ENCODE assay signal across 10 cellular contexts in the genomic region with DNA sequence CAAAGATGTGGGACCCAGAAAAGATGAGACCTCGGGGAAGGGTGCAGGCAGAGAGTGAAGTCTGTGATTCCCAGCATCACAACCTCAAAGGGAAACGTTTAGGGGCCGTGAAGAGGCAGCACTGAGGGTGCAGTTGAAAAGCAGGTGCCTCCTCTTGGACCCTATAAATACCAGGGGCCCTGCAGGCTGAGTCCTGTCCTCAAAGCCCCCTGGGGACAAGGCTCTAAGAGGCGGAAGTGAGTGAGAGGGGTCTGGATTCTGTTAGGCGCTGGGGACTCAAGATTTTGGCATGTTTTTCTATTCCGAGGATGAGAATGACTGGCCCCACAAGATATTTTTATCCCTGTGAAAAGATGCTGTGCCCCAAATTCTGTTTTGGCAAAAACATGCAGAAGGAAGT.
A peak's percentile ranks its signal among the peaks of the same experiment; 100 is the strongest.
DNase-seq lines count a peak whose midpoint lies in the region; ATAC-seq and TF ChIP-seq lines count a peak whose summit lies in the region.
"Had no signal": no experiment of that assay in that cellular context is flagged by ENCODE, and none has a peak within 500 bp of the region (broad histone marks: within the 10 kb centered on the region; RNA-seq: fewer than 3 reads in every experiment).

No MANE protein-coding gene starts in this region.

- DNase-seq in CD4-positive, CD25-positive, alpha-beta regulatory T cell, result no peak
- DNase-seq in H9 (no peak), nephron progenitor cell (no peak), MV-4-11 (lab: John Stamatoyannopoulos, UW) (no peak), hepatocyte (ENCODE audit: low spot score) (no peak)
- no peak for DNase-seq in activated naive CD8-positive, alpha-beta T cell treated with anti-CD3 and anti-CD28 coated beads for 36 hours
- no peak for DNase-seq in natural killer cell treated with Interleukin-12 subunit alpha and Interleukin-12 subunit beta and Interleukin-15 and Interleukin-18, amount 100 ng/mL, for 72 hours (ENCODE audit: low spot score)
- DNase-seq in stimulated activated naive CD4-positive, alpha-beta T cell treated with Interleukin-2 at 50 U/mL for 16 hours (lab: John Stamatoyannopoulos, UW), result no peak
- DNase-seq: heart right ventricle, pancreas had no signal

- H3K4me1 ChIP-seq in CD4-positive, CD25-positive, alpha-beta regulatory T cell (ENCODE audit: control insufficient read depth, insufficient read depth, low read length, poor library complexity, severe bottlenecking), result peaks cover 32% of the 10 kb centered on the region
- H3K4me1 ChIP-seq in H9 (ENCODE audit: insufficient read depth, low read length) (peaks cover 21% of the 10 kb centered on the region; the same call in 1 of the 2 replicates), hepatocyte (ENCODE audit: insufficient read depth) (peaks cover 9% of the 10 kb centered on the region)
- H3K4me1 ChIP-seq: pancreas had no signal

- no peak overlapping the region for H3K18ac ChIP-seq in H9 (ENCODE audit: insufficient read length, low read depth, low read length)

- ATAC-seq in CD4-positive, CD25-positive, alpha-beta regulatory T cell (ENCODE audit: low read depth in 2 of 2), result no peak
- no peak for ATAC-seq in natural killer cell treated with Interleukin-12 subunit alpha and Interleukin-12 subunit beta and Interleukin-15 and Interleukin-18, amount 100 ng/mL, for 72 hours
- ATAC-seq: heart right ventricle, pancreas had no signal

- H2BK20ac ChIP-seq in H9 (ENCODE audit: low read depth, low read length, poor library complexity, severe bottlenecking), result no peak overlapping the region

- no peaks in the 10 kb centered on the region for H3K9me2 ChIP-seq in hepatocyte (replicated peaks; ENCODE audit: insufficient read depth)

- no peak overlapping the region for H3K23ac ChIP-seq in H9 (ENCODE audit: insufficient read length, low read depth, low read length)

- WGBS in H9 (ENCODE audit: extremely low coverage, insufficient read length, low lambda C conversion rate), result no CpG with 5 or more reads among the region's 6 CpGs
- 76% methylated on average over 6 of the region's 6 CpGs for WGBS in hepatocyte (ENCODE audit: low lambda C conversion rate, missing lambda C conversion rate)

- no peaks in the 10 kb centered on the region for H4K20me1 ChIP-seq in H9 (ENCODE audit: control insufficient read depth, insufficient read depth, insufficient read length)
- H4K20me1 ChIP-seq in hepatocyte (ENCODE audit: insufficient read depth, poor library complexity, severe bottlenecking), result no peaks in the 10 kb centered on the region

- no peaks in the 10 kb centered on the region for H3K79me1 ChIP-seq in H9 (ENCODE audit: insufficient read depth, low read depth, low read length, poor library complexity, severe bottlenecking)

- H2AK5ac ChIP-seq in H9 (ENCODE audit: insufficient read length, low read length), result no peak overlapping the region

- H3K79me2 ChIP-seq in H9 (ENCODE audit: insufficient read depth, low read length) (no peaks in the 10 kb centered on the region), hepatocyte (no peaks in the 10 kb centered on the region)

- peak overlapping the region; percentile 84 to 89 (median 89) for H3K27ac Mint-ChIP-seq in CD4-positive, CD25-positive, alpha-beta regulatory T cell
- peak overlapping the region; percentile 99 for H3K27ac Mint-ChIP-seq in H9
- peak overlapping the region; percentile 57 for H3K27ac Mint-ChIP-seq in activated naive CD8-positive, alpha-beta T cell treated with anti-CD3 and anti-CD28 coated beads for 36 hours
- peak overlapping the region; percentile 96 for H3K27ac Mint-ChIP-seq in nephron progenitor cell
- H3K27ac Mint-ChIP-seq in natural killer cell treated with Interleukin-12 subunit alpha and Interleukin-12 subunit beta and Interleukin-15 and Interleukin-18, amount 100 ng/mL, for 72 hours, result peak overlapping the region in 1 of 2 donors; percentile 30

- no peak overlapping the region for H2BK15ac ChIP-seq in H9 (ENCODE audit: low read depth, low read length)

- H4K91ac ChIP-seq in H9 (ENCODE audit: insufficient read length, low read depth, low read length), result no peak overlapping the region

- H3K27me3 ChIP-seq in CD4-positive, CD25-positive, alpha-beta regulatory T cell (ENCODE audit: control insufficient read depth, insufficient read depth, low read length), result no peaks in the 10 kb centered on the region
- no peaks in the 10 kb centered on the region for H3K27me3 ChIP-seq in H9 (ENCODE audit: insufficient read depth, low read length)
- no peaks in the 10 kb centered on the region for H3K27me3 ChIP-seq in hepatocyte
- H3K27me3 ChIP-seq: heart right ventricle, pancreas had no signal

- H3K36me3 Mint-ChIP-seq in CD4-positive, CD25-positive, alpha-beta regulatory T cell, result peaks cover 66% of the 10 kb centered on the region
- H3K36me3 Mint-ChIP-seq in H9 (ENCODE audit: insufficient read depth in 1 of 3, low read depth in 3 of 3), result peaks cover 14 to 43% (median 24%) of the 10 kb centered on the region in 3 experiments
- peaks cover 33% of the 10 kb centered on the region for H3K36me3 Mint-ChIP-seq in activated naive CD8-positive, alpha-beta T cell treated with anti-CD3 and anti-CD28 coated beads for 36 hours
- peaks cover 57% of the 10 kb centered on the region for H3K36me3 Mint-ChIP-seq in nephron progenitor cell (ENCODE audit: low read depth)
- peaks cover 5% of the 10 kb centered on the region for H3K36me3 Mint-ChIP-seq in natural killer cell treated with Interleukin-12 subunit alpha and Interleukin-12 subunit beta and Interleukin-15 and Interleukin-18, amount 100 ng/mL, for 72 hours

- H2AFZ ChIP-seq in H9 (ENCODE audit: low read length), result no peak overlapping the region
- no peak overlapping the region for H2AFZ ChIP-seq in hepatocyte

- H3K56ac ChIP-seq in H9 (ENCODE audit: insufficient read length, low read depth, low read length), result no peak overlapping the region

- no peak overlapping the region for H2BK5ac ChIP-seq in H9 (ENCODE audit: insufficient read length, low read length)

- no peak overlapping the region for H3K4me3 ChIP-seq in CD4-positive, CD25-positive, alpha-beta regulatory T cell (ENCODE audit: low read depth, low read length)
- no peak overlapping the region for H3K4me3 ChIP-seq in hepatocyte
- H3K4me3 ChIP-seq: heart right ventricle, pancreas had no signal

- TF ChIP-seq CTCF in H9 (conservative IDR thresholded peaks at IDR 0.05) (no peak), nephron progenitor cell (IDR thresholded peaks at IDR 0.05) (no peak), hepatocyte (IDR thresholded peaks at IDR 0.05; ENCODE audit: poor library complexity) (no peak)

- H3K36me3 ChIP-seq in CD4-positive, CD25-positive, alpha-beta regulatory T cell (ENCODE audit: control insufficient read depth, insufficient read depth, low read length), result peaks cover 45% of the 10 kb centered on the region
- H3K36me3 ChIP-seq in hepatocyte (replicated peaks; ENCODE audit: insufficient read depth, low read depth), result no peaks in the 10 kb centered on the region
- H3K36me3 ChIP-seq: pancreas had no signal

- peaks cover 13 to 63% (median 36%) of the 10 kb centered on the region in 4 donors for H3K4me1 Mint-ChIP-seq in CD4-positive, CD25-positive, alpha-beta regulatory T cell
- peaks cover 59 to 64% of the 10 kb centered on the region in 2 experiments for H3K4me1 Mint-ChIP-seq in H9
- H3K4me1 Mint-ChIP-seq in activated naive CD8-positive, alpha-beta T cell treated with anti-CD3 and anti-CD28 coated beads for 36 hours, result peaks cover 58% of the 10 kb centered on the region
- peaks cover 76% of the 10 kb centered on the region for H3K4me1 Mint-ChIP-seq in nephron progenitor cell
- peaks cover 0 to 3% of the 10 kb centered on the region in 2 donors for H3K4me1 Mint-ChIP-seq in natural killer cell treated with Interleukin-12 subunit alpha and Interleukin-12 subunit beta and Interleukin-15 and Interleukin-18, amount 100 ng/mL, for 72 hours (ENCODE audit: low read depth in 2 of 2)

- no peak overlapping the region for H3T11ph ChIP-seq in H9 (ENCODE audit: low read length)

- H3K27me3 Mint-ChIP-seq in CD4-positive, CD25-positive, alpha-beta regulatory T cell, result no peaks in the 10 kb centered on the region
- no peaks in the 10 kb centered on the region for H3K27me3 Mint-ChIP-seq in H9 (ENCODE audit: low read depth)
- H3K27me3 Mint-ChIP-seq in activated naive CD8-positive, alpha-beta T cell treated with anti-CD3 and anti-CD28 coated beads for 36 hours, result no peaks in the 10 kb centered on the region
- H3K27me3 Mint-ChIP-seq in nephron progenitor cell (ENCODE audit: low read depth, poor library complexity), result peaks cover 2% of the 10 kb centered on the region
- H3K27me3 Mint-ChIP-seq in natural killer cell treated with Interleukin-12 subunit alpha and Interleukin-12 subunit beta and Interleukin-15 and Interleukin-18, amount 100 ng/mL, for 72 hours, result no peaks in the 10 kb centered on the region

- no peak overlapping the region for H3K27ac ChIP-seq in CD4-positive, CD25-positive, alpha-beta regulatory T cell (ENCODE audit: insufficient read depth, low read length, poor library complexity, severe bottlenecking)
- H3K27ac ChIP-seq in H9 (ENCODE audit: insufficient read length, low read depth, low read length) (peak overlapping the region; percentile 86), hepatocyte (no peak overlapping the region)
- H3K27ac ChIP-seq: pancreas had no signal

- no peak overlapping the region for H2BK12ac ChIP-seq in H9 (ENCODE audit: insufficient read length, low read depth, low read length)

- no peak overlapping the region for H3K4me3 Mint-ChIP-seq in CD4-positive, CD25-positive, alpha-beta regulatory T cell
- H3K4me3 Mint-ChIP-seq in H9 (no peak overlapping the region), nephron progenitor cell (no peak overlapping the region)
- H3K4me3 Mint-ChIP-seq in activated naive CD8-positive, alpha-beta T cell treated with anti-CD3 and anti-CD28 coated beads for 36 hours, result no peak overlapping the region
- no peak overlapping the region for H3K4me3 Mint-ChIP-seq in natural killer cell treated with Interleukin-12 subunit alpha and Interleukin-12 subunit beta and Interleukin-15 and Interleukin-18, amount 100 ng/mL, for 72 hours

- H3K9me3 Mint-ChIP-seq in CD4-positive, CD25-positive, alpha-beta regulatory T cell, result no peaks in the 10 kb centered on the region
- H3K9me3 Mint-ChIP-seq in H9, result no peaks in the 10 kb centered on the region
- no peaks in the 10 kb centered on the region for H3K9me3 Mint-ChIP-seq in activated naive CD8-positive, alpha-beta T cell treated with anti-CD3 and anti-CD28 coated beads for 36 hours
- H3K9me3 Mint-ChIP-seq in nephron progenitor cell, result no peaks in the 10 kb centered on the region
- no peaks in the 10 kb centered on the region for H3K9me3 Mint-ChIP-seq in natural killer cell treated with Interleukin-12 subunit alpha and Interleukin-12 subunit beta and Interleukin-15 and Interleukin-18, amount 100 ng/mL, for 72 hours

- H4K5ac ChIP-seq in H9 (ENCODE audit: insufficient read length, low read depth, low read length), result no peak overlapping the region

- H3K14ac ChIP-seq in H9 (ENCODE audit: insufficient read depth, low read length), result no peak overlapping the region

- no peak overlapping the region for H3K4ac ChIP-seq in H9 (ENCODE audit: low read depth, low read length)

- H3K9me3 ChIP-seq in CD4-positive, CD25-positive, alpha-beta regulatory T cell (ENCODE audit: control insufficient read depth in 2 of 2, low read length in 2 of 2), result no peaks in the 10 kb centered on the region
- no peaks in the 10 kb centered on the region for H3K9me3 ChIP-seq in H9 (ENCODE audit: control insufficient read depth, low read depth, low read length)
- H3K9me3 ChIP-seq in hepatocyte (ENCODE audit: low read depth), result no peaks in the 10 kb centered on the region
- H3K9me3 ChIP-seq: heart right ventricle, pancreas had no signal

- no peak overlapping the region for H3K9ac ChIP-seq in H9 (ENCODE audit: extremely low read depth, insufficient read length, low read length)

- no peaks in the 10 kb centered on the region for H3K23me2 ChIP-seq in H9 (ENCODE audit: insufficient read length, low read depth, low read length, poor library complexity, severe bottlenecking)

- no peak overlapping the region for H4K8ac ChIP-seq in H9 (replicated peaks; ENCODE audit: insufficient read length, low read depth, low read length)

- H3K4me2 ChIP-seq in H9 (ENCODE audit: insufficient read depth, insufficient read length, low read length) (no peak overlapping the region), hepatocyte (no peak overlapping the region)

- no peak overlapping the region for H2BK120ac ChIP-seq in H9 (ENCODE audit: low read depth, low read length, poor library complexity, severe bottlenecking)
